Comparison of ENCODE assay signal across 15 cellular contexts in the genomic region with DNA sequence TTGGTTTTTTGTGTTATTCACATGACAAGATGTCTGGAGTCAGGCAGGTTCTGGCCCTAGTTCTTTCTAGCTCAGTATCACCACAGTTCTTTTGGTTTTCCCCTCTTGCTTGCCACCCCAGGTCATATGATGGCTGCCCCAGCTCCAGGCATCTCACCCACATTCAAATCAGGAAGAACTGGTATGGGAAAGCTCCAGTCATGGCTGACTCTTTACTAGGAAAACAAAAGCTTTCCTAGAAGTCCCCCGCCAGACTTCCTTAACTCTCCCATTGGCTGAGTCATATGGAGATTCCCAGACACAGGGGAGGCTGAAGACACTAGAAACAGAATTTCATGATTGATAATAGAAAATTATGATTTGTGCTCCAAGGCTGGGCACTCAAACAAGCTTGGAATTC. TPM values are rescaled to one million over a fixed set of nuclear protein-coding genes. Genes with fewer than 3 reads are reported as not detected.
DNase-seq lines count a peak whose midpoint lies in the region; ATAC-seq, FAIRE-seq and TF ChIP-seq lines count a peak whose summit lies in the region.
"Had no signal": no experiment of that assay in that cellular context is flagged by ENCODE, and none has a peak within 500 bp of the region (broad histone marks: within the 10 kb centered on the region; RNA-seq: fewer than 3 reads in every experiment).

No MANE protein-coding gene starts in this region.

- H3K9me2 ChIP-seq in MM.1S (replicated peaks; ENCODE audit: insufficient read depth, low read length) = no peaks in the 10 kb centered on the region

- no peak overlapping the region for H3K9ac ChIP-seq in MM.1S (ENCODE audit: low read length)

- FAIRE-seq in RCC 7860 (lab: Jason Lieb, UNC) = peak; percentile 42

- H4K20me1 ChIP-seq in MM.1S (ENCODE audit: insufficient read depth, low read length) = no peaks in the 10 kb centered on the region

- H3K36me3 ChIP-seq in neutrophil (no peaks in the 10 kb centered on the region), MM.1S (replicated peaks; ENCODE audit: insufficient read depth, low read length) (no peaks in the 10 kb centered on the region), thyroid gland (no peaks in the 10 kb centered on the region), gastrocnemius medialis (no peaks in the 10 kb centered on the region)
- H3K36me3 ChIP-seq: left ventricle myocardium inferior had no signal

- no peak overlapping the region for H3K4me2 ChIP-seq in MM.1S (ENCODE audit: low read depth, low read length)

- H3K4me1 ChIP-seq in neutrophil (ENCODE audit: control insufficient read depth in 1 of 2, insufficient read depth in 1 of 2, low read depth in 1 of 2, low read length in 1 of 2) = peaks cover 81% of the 10 kb centered on the region in 2 experiments
- no peaks in the 10 kb centered on the region for H3K4me1 ChIP-seq in MM.1S (ENCODE audit: low read length)
- H3K4me1 ChIP-seq in thyroid gland = no peaks in the 10 kb centered on the region
- no peaks in the 10 kb centered on the region for H3K4me1 ChIP-seq in gastrocnemius medialis
- H3K4me1 ChIP-seq: body of pancreas, left ventricle myocardium inferior had no signal

- H3F3A ChIP-seq in MM.1S (ENCODE audit: insufficient read depth, low read length) = no peaks in the 10 kb centered on the region

- in situ Hi-C loops in gastrocnemius medialis (cut with MboI; ENCODE audit: low sequenced_read_pairs in 4 of 4) = no loop called here

- intact Hi-C loops in thyroid gland (cut with DNase I) = no loop called here
- intact Hi-C loops in gastrocnemius medialis (cut with DNase I; ENCODE audit: low total_unique reads) = no loop called here

- ATAC-seq in gastrocnemius medialis = no peak
- ATAC-seq: body of pancreas had no signal

- H3K9me3 ChIP-seq in neutrophil = no peaks in the 10 kb centered on the region
- H3K9me3 ChIP-seq in MM.1S (replicated peaks; ENCODE audit: insufficient read depth, low read length) = no peaks in the 10 kb centered on the region
- no peaks in the 10 kb centered on the region for H3K9me3 ChIP-seq in thyroid gland
- H3K9me3 ChIP-seq in gastrocnemius medialis = no peaks in the 10 kb centered on the region
- H3K9me3 ChIP-seq: body of pancreas, left ventricle myocardium inferior had no signal

- H3K4me3 ChIP-seq in fibroblast of pulmonary artery (replicated peaks; ENCODE audit: low read depth, low read length) = no peak overlapping the region
- peak overlapping the region in 1 of 2 experiments; percentile 19 for H3K4me3 ChIP-seq in neutrophil (ENCODE audit: low read depth in 1 of 2, low read length in 1 of 2)
- no peak overlapping the region for H3K4me3 ChIP-seq in MM.1S (ENCODE audit: low read length)
- H3K4me3 ChIP-seq in thyroid gland (replicated peaks in 1 of 3) = no peak overlapping the region
- H3K4me3 ChIP-seq in gastrocnemius medialis = no peak overlapping the region
- H3K4me3 ChIP-seq: body of pancreas, left ventricle myocardium inferior had no signal

- DNase-seq in EH (ENCODE audit: low read depth) (peak; percentile 58), RCC 7860 (ENCODE audit: low spot score) (peak; percentile 71), fibroblast of pulmonary artery (ENCODE audit: low read depth) (peak; percentile 47), MM.1S (no peak), thyroid gland (no peak), gastrocnemius medialis (no peak)
- no peak for DNase-seq in activated naive CD4-positive, alpha-beta T cell treated with anti-CD3 and anti-CD28 coated beads, Interleukin-2, amount 50 U/mL, for 16 hours
- DNase-seq: activated CD4-positive, alpha-beta T cell treated with anti-CD3 and anti-CD28 coated beads for 1 hour; activated CD8-positive, alpha-beta memory T cell treated with anti-CD3 and anti-CD28 coated beads, Interleukin-2, amount 50 U/mL, for 4 hours; activated naive CD4-positive, alpha-beta T cell; left ventricle myocardium inferior; NCI-H748 treated with DMSO at 0.1 percent for 48 hours; nephron progenitor cell had no signal

- 70 to 81% methylated on average over 1 of the region's 1 CpG for WGBS in thyroid gland, 2 donors

- TF ChIP-seq POLR2A in thyroid gland (IDR thresholded peaks at IDR 0.05) = no peak
- no peak for TF ChIP-seq POLR2A in gastrocnemius medialis (IDR thresholded peaks at IDR 0.05)

- H3K27me3 ChIP-seq in neutrophil = no peaks in the 10 kb centered on the region
- no peaks in the 10 kb centered on the region for H3K27me3 ChIP-seq in MM.1S (replicated peaks; ENCODE audit: insufficient read depth, low read length)
- no peaks in the 10 kb centered on the region for H3K27me3 ChIP-seq in thyroid gland
- no peaks in the 10 kb centered on the region for H3K27me3 ChIP-seq in gastrocnemius medialis
- H3K27me3 ChIP-seq: body of pancreas had no signal

- no peaks in the 10 kb centered on the region for H3K79me2 ChIP-seq in MM.1S (ENCODE audit: low read length)

- H3K27ac ChIP-seq in neutrophil (peak overlapping the region; percentile 97), MM.1S (ENCODE audit: low read length) (no peak overlapping the region), thyroid gland (no peak overlapping the region), gastrocnemius medialis (no peak overlapping the region)
- H3K27ac ChIP-seq: body of pancreas, left ventricle myocardium inferior had no signal

- no peak overlapping the region for H2AFZ ChIP-seq in MM.1S (ENCODE audit: low read length)

- TF ChIP-seq CTCF in fibroblast of pulmonary artery (IDR thresholded peaks at IDR 0.05; ENCODE audit: low read length, missing control alignments) = no peak
- no peak for TF ChIP-seq CTCF in neutrophil (IDR thresholded peaks at IDR 0.05)
- TF ChIP-seq CTCF in MM.1S (IDR thresholded peaks at IDR 0.05; ENCODE audit: low read length) = no peak
- TF ChIP-seq CTCF in thyroid gland (IDR thresholded peaks at IDR 0.05) = no peak
- TF ChIP-seq CTCF in gastrocnemius medialis (IDR thresholded peaks at IDR 0.05 in 4 of 5, conservative IDR thresholded peaks at IDR 0.05 in 1 of 5) = no peak

RNA-seq across cellular contexts. Expression of a gene that starts 22.1 kb away (rescaled TPM):
- 10 to 100 TPM; 19.3 to 27.7 (median 20.0) TPM for total RNA-seq in thyroid gland
- total RNA-seq in gastrocnemius medialis = 10 to 100 TPM in 3 of 4 donors, 1 to 10 TPM in 1; 9.2 to 19.5 (median 15.4) TPM

Comparison
In these comparisons a context has a peak if more than half of its experiments do, and no peak if none do; other contexts are left out.
1. DNase-seq: peak in EH (single experiment), RCC 7860 (single experiment) and fibroblast of pulmonary artery (single experiment); none in MM.1S (single experiment), thyroid gland (0 of 2), gastrocnemius medialis (0 of 2) and activated naive CD4-positive, alpha-beta T cell treated with anti-CD3 and anti-CD28 coated beads, Interleukin-2, amount 50 U/mL, for 16 hours (single experiment).